ENCODE assay signal across 34 cellular contexts in genomic region chrX:11525685-11526084, GRCh38.
"Had no signal": no experiment of that assay in that cellular context is flagged by ENCODE, and none has a peak within 500 bp of the region (broad histone marks: within the 10 kb centered on the region; RNA-seq: fewer than 3 reads in every experiment).

No MANE protein-coding gene starts in this region.

- H3K4me2 ChIP-seq: KMS-11 had no signal

- H3K9ac ChIP-seq: KMS-11 had no signal

- H3K27ac ChIP-seq: KMS-11 had no signal

- DNase-seq: Karpas-422, Kasumi-1, KBM-7, KG1, MV-4-11, NCI-H1048, NCI-H1092, NCI-H1092 treated with DMSO at 0.1 percent for 48 hours, NCI-H1105, NCI-H1105 treated with DMSO at 0.1 percent for 48 hours, NCI-H1417, NCI-H1417 treated with DMSO at 0.1 percent for 48 hours, NCI-H1436, NCI-H1436 treated with DMSO at 0.1 percent for 48 hours, NCI-H146, NCI-H1694, NCI-H1694 treated with DMSO at 0.1 percent for 48 hours, NCI-H187, NCI-H187 treated with DMSO at 0.1 percent for 48 hours, NCI-H1930, NCI-H2029, NCI-H2029 treated with DMSO at 0.1 percent for 48 hours, NCI-H2081, NCI-H2081 treated with DMSO at 0.1 percent for 48 hours, NCI-H2107, NCI-H2171, NCI-H2171 treated with DMSO at 0.1 percent for 48 hours, NCI-H2227 treated with DMSO at 0.1 percent for 48 hours, NCI-H226, NCI-H345, NCI-H446, NCI-H446 treated with DMSO at 0.1 percent for 48 hours, NCI-H510A had no signal
